ENCODE assay signal across 19 cellular contexts in the genomic region with DNA sequence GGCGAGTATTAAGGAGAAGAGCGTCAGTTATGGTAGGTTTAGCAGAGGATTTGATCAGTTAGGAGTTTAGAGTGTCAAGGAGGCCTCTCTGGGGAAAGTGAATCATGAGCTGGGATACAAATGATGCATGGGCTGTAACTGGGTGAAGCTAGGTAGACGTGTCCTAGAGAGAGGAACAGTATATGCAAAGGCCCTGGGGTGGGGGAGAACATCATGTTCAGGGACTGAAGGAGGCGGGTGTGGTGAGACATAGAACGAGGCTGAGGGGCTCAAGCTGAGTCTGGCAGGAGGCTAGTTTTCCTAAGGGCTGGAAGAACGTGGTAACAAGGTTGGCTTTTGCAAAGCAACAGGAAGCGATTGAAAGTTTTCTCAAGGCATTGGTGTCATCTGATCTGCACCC. TPM values are rescaled to one million over a fixed set of nuclear protein-coding genes. Genes with fewer than 3 reads are reported as not detected.
A peak's percentile ranks its signal among the peaks of the same experiment; 100 is the strongest.
DNase-seq lines count a peak whose midpoint lies in the region; ATAC-seq and TF ChIP-seq lines count a peak whose summit lies in the region.
"Had no signal": no experiment of that assay in that cellular context is flagged by ENCODE, and none has a peak within 500 bp of the region (broad histone marks: within the 10 kb centered on the region; RNA-seq: fewer than 3 reads in every experiment).

No MANE protein-coding gene starts in this region.

- TF ChIP-seq CTCF in RWPE1 (conservative IDR thresholded peaks at IDR 0.05; ENCODE audit: low read depth), result no peak
- no peak for TF ChIP-seq CTCF in lower lobe of right lung (IDR thresholded peaks at IDR 0.05)
- TF ChIP-seq CTCF in left lung (IDR thresholded peaks at IDR 0.05), result no peak

- H3K27ac Mint-ChIP-seq in activated naive CD8-positive, alpha-beta T cell treated with anti-CD3 and anti-CD28 coated beads, Interleukin-2, amount 50 U/mL, for 24 hours, result no peak overlapping the region
- H3K27ac Mint-ChIP-seq in activated naive CD8-positive, alpha-beta T cell treated with anti-CD3 and anti-CD28 coated beads for 36 hours, result no peak overlapping the region
- H3K27ac Mint-ChIP-seq: GM23338 had no signal

- POLR2A ChIA-PET in RWPE1 (lab: Yijun Ruan, JAX; ENCODE audit: low non-redundant PET), result no interaction called here

- ATAC-seq in activated naive CD8-positive, alpha-beta T cell treated with anti-CD3 and anti-CD28 coated beads, Interleukin-2, amount 50 U/mL, for 24 hours, result peak; percentile 17
- ATAC-seq in lower lobe of right lung, result no peak
- no peak for ATAC-seq in left lung
- no peak for ATAC-seq in HG02759 (IDR thresholded peaks at IDR 0.05; ENCODE audit: unreplicated experiment)
- ATAC-seq in HG02852 (IDR thresholded peaks at IDR 0.05; ENCODE audit: unreplicated experiment), result no peak
- ATAC-seq: GM23338, HepG2 had no signal

- peaks cover 32% of the 10 kb centered on the region for H3K4me1 ChIP-seq in lower lobe of right lung
- peaks cover 6 to 38% of the 10 kb centered on the region in 2 donors for H3K4me1 ChIP-seq in left lung

- H3K4me3 ChIP-seq in lower lobe of right lung, result no peak overlapping the region
- H3K4me3 ChIP-seq in left lung, result no peak overlapping the region
- H3K4me3 ChIP-seq: GM23338, PC-9 had no signal

- no peaks in the 10 kb centered on the region for H3K27me3 Mint-ChIP-seq in activated naive CD8-positive, alpha-beta T cell treated with anti-CD3 and anti-CD28 coated beads, Interleukin-2, amount 50 U/mL, for 24 hours
- no peaks in the 10 kb centered on the region for H3K27me3 Mint-ChIP-seq in activated naive CD8-positive, alpha-beta T cell treated with anti-CD3 and anti-CD28 coated beads for 36 hours

- H3K9me3 Mint-ChIP-seq in activated naive CD8-positive, alpha-beta T cell treated with anti-CD3 and anti-CD28 coated beads, Interleukin-2, amount 50 U/mL, for 24 hours, result no peaks in the 10 kb centered on the region
- H3K9me3 Mint-ChIP-seq in activated naive CD8-positive, alpha-beta T cell treated with anti-CD3 and anti-CD28 coated beads for 36 hours, result no peaks in the 10 kb centered on the region
- H3K9me3 Mint-ChIP-seq: GM23338 had no signal

- no peak for DNase-seq in activated naive CD8-positive, alpha-beta T cell treated with anti-CD3 and anti-CD28 coated beads, Interleukin-2, amount 50 U/mL, for 24 hours
- no peak for DNase-seq in activated naive CD8-positive, alpha-beta T cell treated with anti-CD3 and anti-CD28 coated beads for 36 hours
- DNase-seq in RWPE1 (ENCODE audit: low spot score) (no peak), lower lobe of right lung (no peak), left lung (no peak)
- DNase-seq: GF-D8, Karpas-422, MM.1S, NCI-H1105, NCI-H1694 treated with DMSO at 0.1 percent for 48 hours, NCI-H2171, NCI-H446 treated with DMSO at 0.1 percent for 48 hours, NCI-H774, PC-9 had no signal

- peaks cover 52% of the 10 kb centered on the region for H3K36me3 Mint-ChIP-seq in activated naive CD8-positive, alpha-beta T cell treated with anti-CD3 and anti-CD28 coated beads, Interleukin-2, amount 50 U/mL, for 24 hours (ENCODE audit: low read depth)
- H3K36me3 Mint-ChIP-seq in activated naive CD8-positive, alpha-beta T cell treated with anti-CD3 and anti-CD28 coated beads for 36 hours, result peaks cover 39% of the 10 kb centered on the region

- intact Hi-C loops in lower lobe of right lung (cut with DNase I) (no loop called here), left lung (cut with DNase I) (no loop called here)

- H3K36me3 ChIP-seq in lower lobe of right lung (peaks cover 26% of the 10 kb centered on the region), left lung (peaks cover 0 to 1% of the 10 kb centered on the region in 2 donors)

- H3K4me1 Mint-ChIP-seq in activated naive CD8-positive, alpha-beta T cell treated with anti-CD3 and anti-CD28 coated beads, Interleukin-2, amount 50 U/mL, for 24 hours, result peaks cover 32% of the 10 kb centered on the region
- H3K4me1 Mint-ChIP-seq in activated naive CD8-positive, alpha-beta T cell treated with anti-CD3 and anti-CD28 coated beads for 36 hours, result peaks cover 19% of the 10 kb centered on the region
- H3K4me1 Mint-ChIP-seq: GM23338 had no signal

- H3K9me3 ChIP-seq in lower lobe of right lung (no peaks in the 10 kb centered on the region), left lung (no peaks in the 10 kb centered on the region)

- peak overlapping the region; percentile 57 for H3K27ac ChIP-seq in RWPE1
- H3K27ac ChIP-seq in lower lobe of right lung, result peak overlapping the region; percentile 15
- H3K27ac ChIP-seq in temporal lobe (ENCODE audit: low read depth, low read length), result peak overlapping the region; percentile 25
- no peak overlapping the region for H3K27ac ChIP-seq in left lung
- H3K27ac ChIP-seq: PC-9 had no signal

- CTCF ChIA-PET in RWPE1 (lab: Yijun Ruan, JAX), result interaction anchor here (0.6 kb wide), 2 partner anchors 33 to 186 kb away, joined by 3 to 4 read pairs; no protein-coding TSS in a partner anchor

- H3K27me3 ChIP-seq in lower lobe of right lung (ENCODE audit: low read depth) (no peaks in the 10 kb centered on the region), left lung (no peaks in the 10 kb centered on the region)

- no peak overlapping the region for H3K4me3 Mint-ChIP-seq in activated naive CD8-positive, alpha-beta T cell treated with anti-CD3 and anti-CD28 coated beads, Interleukin-2, amount 50 U/mL, for 24 hours
- H3K4me3 Mint-ChIP-seq in activated naive CD8-positive, alpha-beta T cell treated with anti-CD3 and anti-CD28 coated beads for 36 hours, result no peak overlapping the region
- H3K4me3 Mint-ChIP-seq: GM23338 had no signal

RNA-seq across cellular contexts. Expression of a gene that starts 10.5 kb away (rescaled TPM):
- total RNA-seq in activated naive CD8-positive, alpha-beta T cell treated with anti-CD3 and anti-CD28 coated beads for 36 hours, result 10 to 100 TPM; 28.8 to 29.8 TPM
- total RNA-seq in lower lobe of right lung (19.7 TPM), temporal lobe (17.9 TPM), left lung (10 to 100 TPM; 12.9 to 17.4 TPM)

RNA-seq across cellular contexts. Expression of a gene that starts 34.0 kb away (rescaled TPM):
- total RNA-seq in activated naive CD8-positive, alpha-beta T cell treated with anti-CD3 and anti-CD28 coated beads for 36 hours, result 10 to 100 TPM; 41.7 to 41.9 TPM
- total RNA-seq in lower lobe of right lung (104 TPM), temporal lobe (84.8 TPM), left lung (10 to 100 TPM; 96.6 to 99.9 TPM)

RNA-seq across cellular contexts. Expression of a gene that starts 36.0 kb away (rescaled TPM):
- total RNA-seq in activated naive CD8-positive, alpha-beta T cell treated with anti-CD3 and anti-CD28 coated beads for 36 hours, result not detected
- total RNA-seq in lower lobe of right lung, result not detected
- total RNA-seq in temporal lobe, result not detected
- total RNA-seq in left lung, result not detected
- total RNA-seq: GM23338, HepG2, PC-9 had no signal

Comparison
In these comparisons a context has a peak if more than half of its experiments do, and no peak if none do; other contexts are left out.
1. H3K27ac ChIP-seq: peak in RWPE1 (single experiment), lower lobe of right lung (single experiment) and temporal lobe (single experiment); none in left lung (0 of 2).